In genomic region chr7:12638851-12639467, GRCh38 we compare ENCODE assay signal across 8 cellular contexts. TPM values are rescaled to one million over a fixed set of nuclear protein-coding genes. Genes with fewer than 3 reads are reported as not detected.
DNase-seq lines count a peak whose midpoint lies in the region; ATAC-seq and TF ChIP-seq lines count a peak whose summit lies in the region.

No MANE protein-coding gene starts in this region.

- peak; percentile 40; the same call in 1 of the 3 replicates for TF ChIP-seq CTCF in GM12872 (IDR thresholded peaks at IDR 0.05; ENCODE audit: insufficient read depth, low read depth, low read length)
- peak; percentile 97 for TF ChIP-seq CTCF in chondrocyte (IDR thresholded peaks at IDR 0.05)
- peak; percentile 63 for TF ChIP-seq CTCF in mesothelial cell of epicardium (IDR thresholded peaks at IDR 0.05; ENCODE audit: unreplicated experiment)

- H3K4me1 Mint-ChIP-seq in chondrocyte (ENCODE audit: low read depth) = peaks cover 3% of the 10 kb centered on the region
- peaks cover 41% of the 10 kb centered on the region for H3K4me1 Mint-ChIP-seq in mesothelial cell of epicardium

- peaks cover 9% of the 10 kb centered on the region for H3K27me3 Mint-ChIP-seq in chondrocyte (ENCODE audit: low read depth)
- no peaks in the 10 kb centered on the region for H3K27me3 Mint-ChIP-seq in mesothelial cell of epicardium (ENCODE audit: low read depth)

- ATAC-seq in HG03159 (IDR thresholded peaks at IDR 0.05; ENCODE audit: unreplicated experiment) (peak; percentile 58), GM21515 (IDR thresholded peaks at IDR 0.05; ENCODE audit: unreplicated experiment) (no peak)

- H3K9me3 Mint-ChIP-seq in chondrocyte (ENCODE audit: low read depth) = no peaks in the 10 kb centered on the region
- H3K9me3 Mint-ChIP-seq in mesothelial cell of epicardium = no peaks in the 10 kb centered on the region

- no peak overlapping the region for H3K27ac Mint-ChIP-seq in chondrocyte (ENCODE audit: unreplicated experiment)
- peak overlapping the region; percentile 26 for H3K27ac Mint-ChIP-seq in mesothelial cell of epicardium

- H3K4me3 Mint-ChIP-seq in chondrocyte (ENCODE audit: unreplicated experiment) (no peak overlapping the region), mesothelial cell of epicardium (no peak overlapping the region)

- DNase-seq in A172 (ENCODE audit: low spot score) (peak; percentile 61), NCI-H774 (lab: John Stamatoyannopoulos, UW) (peak; percentile 26), chondrocyte (ENCODE audit: low spot score) (no peak), mesothelial cell of epicardium (ENCODE audit: low spot score in 2 of 2, unreplicated experiment in 2 of 2) (no peak)
- no peak for DNase-seq in effector CD4-positive, alpha-beta T cell

- no peaks in the 10 kb centered on the region for H3K36me3 Mint-ChIP-seq in chondrocyte (ENCODE audit: low read depth)
- no peaks in the 10 kb centered on the region for H3K36me3 Mint-ChIP-seq in mesothelial cell of epicardium

RNA-seq across cellular contexts. Expression of gene ARL4A, which starts 48.5 kb away (rescaled TPM):
- total RNA-seq in A172 (2014; rRNA removed; shearing (Covaris generic)) = 53.5 and 62.1 TPM in 2 replicates
- total RNA-seq in chondrocyte = 12.7 to 15.3 TPM (median 14.9 TPM) in 3 replicates
- 59.0 to 64.7 TPM (median 62.5 TPM) in 3 replicates for total RNA-seq in mesothelial cell of epicardium

Comparison
In these comparisons a context has a peak if more than half of its experiments do, and no peak if none do; other contexts are left out.
1. DNase-seq: peak in A172 (single experiment) and NCI-H774 (single experiment); none in chondrocyte (single experiment), mesothelial cell of epicardium (0 of 2) and effector CD4-positive, alpha-beta T cell (single experiment).
2. CTCF ChIP-seq: peak in every context shown above with its lines; median percentile 97 in chondrocyte; 63 in mesothelial cell of epicardium; 40 in GM12872.